In genomic region chr19:51417107-51417806, GRCh38 we compare ENCODE assay signal across 1 cellular context.
TF ChIP-seq lines count a peak whose summit lies in the region.

TSS of gene SIGLEC10 (minus strand) at chr19:51417642. CDS start at chr19:51417581, 61 bp downstream.

TF ChIP-seq in GM12878, 131 proteins besides CTCF, POLR2A, EP300 and RAD21 (continued from another document and continues in another):
- TF ChIP-seq ZNF24 (IDR thresholded peaks at IDR 0.05) = no peak
- TF ChIP-seq BCL11A (IDR thresholded peaks at IDR 0.05; ENCODE audit: low read depth, low read length) = 0 out of 2 replicates have a peak, but pooled peaks have one; percentile 36
- no peak for TF ChIP-seq YBX1 (IDR thresholded peaks at IDR 0.05)
- no peak for TF ChIP-seq HDAC2 (IDR thresholded peaks at IDR 0.05)
- TF ChIP-seq RB1 (IDR thresholded peaks at IDR 0.05; ENCODE audit: borderline replicate concordance) = no peak
- TF ChIP-seq ELK1 (IDR thresholded peaks at IDR 0.05; ENCODE audit: low read depth, low read length) = no peak
- TF ChIP-seq RUNX3 (IDR thresholded peaks at IDR 0.05; ENCODE audit: low read length) = peak; percentile 88
- no peak for TF ChIP-seq NBN (IDR thresholded peaks at IDR 0.05)
- no peak for TF ChIP-seq ZNF622 (IDR thresholded peaks at IDR 0.05)
- no peak for TF ChIP-seq MEF2B (IDR thresholded peaks at IDR 0.05; ENCODE audit: partially characterized antibody, poor library complexity, severe bottlenecking)
- no peak for TF ChIP-seq RELB (IDR thresholded peaks at IDR 0.05; ENCODE audit: low read depth)
- TF ChIP-seq ETV6 (conservative IDR thresholded peaks at IDR 0.05 in 1 of 2, IDR thresholded peaks at IDR 0.05 in 1 of 2; ENCODE audit: borderline replicate concordance in 1 of 2, low read depth in 1 of 2) = 0 out of 4 replicates have a peak, but pooled peaks of 1 of the 2 experiments have one; percentile 37
- no peak for TF ChIP-seq JUND (IDR thresholded peaks at IDR 0.05; ENCODE audit: low read depth, low read length)
- TF ChIP-seq BACH1 (IDR thresholded peaks at IDR 0.05; ENCODE audit: borderline replicate concordance) = no peak
- TF ChIP-seq ZBTB40 (IDR thresholded peaks at IDR 0.05; ENCODE audit: borderline replicate concordance) = no peak
- TF ChIP-seq ZNF274 (IDR thresholded peaks at IDR 0.05; ENCODE audit: insufficient read depth, insufficient read length) = no peak
- peak; percentile 65 for TF ChIP-seq IKZF1 (conservative IDR thresholded peaks at IDR 0.05)
- TF ChIP-seq RAD51 (IDR thresholded peaks at IDR 0.05) = no peak
- TF ChIP-seq TCF3 (IDR thresholded peaks at IDR 0.05; ENCODE audit: borderline replicate concordance, insufficient read depth, low read depth, low read length) = no peak
- no peak for TF ChIP-seq MYC (IDR thresholded peaks at IDR 0.05; ENCODE audit: insufficient read depth, insufficient read length, insufficient replicate concordance, low read length, severe bottlenecking)
- TF ChIP-seq USF2 (IDR thresholded peaks at IDR 0.05; ENCODE audit: borderline replicate concordance, low read depth, low read length) = no peak
- no peak for TF ChIP-seq SMAD1 (IDR thresholded peaks at IDR 0.05; ENCODE audit: low read depth, partially characterized antibody)
- 0 out of 2 replicates have a peak, but pooled peaks have one; percentile 26 for TF ChIP-seq CREB1 (IDR thresholded peaks at IDR 0.05; ENCODE audit: low read depth)
- peak; percentile 74; the same call in 1 of the 2 replicates for TF ChIP-seq SMARCA5 (IDR thresholded peaks at IDR 0.05)
- no peak for TF ChIP-seq SMAD5 (IDR thresholded peaks at IDR 0.05; ENCODE audit: low read depth)
- TF ChIP-seq E4F1 (IDR thresholded peaks at IDR 0.05; ENCODE audit: borderline replicate concordance, partially characterized antibody) = no peak
- TF ChIP-seq ZNF592 (IDR thresholded peaks at IDR 0.05) = no peak
- TF ChIP-seq PKNOX1 (IDR thresholded peaks at IDR 0.05) = no peak
- TF ChIP-seq USF1 (IDR thresholded peaks at IDR 0.05; ENCODE audit: borderline replicate concordance, extremely low read length, insufficient read depth, low read depth, low read length) = no peak
- TF ChIP-seq ZBTB4 (CRISPR knock-in tag; IDR thresholded peaks at IDR 0.05) = no peak
- no peak for TF ChIP-seq ATF7 (IDR thresholded peaks at IDR 0.05; ENCODE audit: low read depth)
- peak; percentile 59 to 61; a peak in 3 of 4 replicates for TF ChIP-seq IKZF2 (IDR thresholded peaks at IDR 0.05)
- peak; percentile 86 for TF ChIP-seq EED (IDR thresholded peaks at IDR 0.05; ENCODE audit: low read depth)
- no peak for TF ChIP-seq POLR2AphosphoS2 (IDR thresholded peaks at IDR 0.05; ENCODE audit: low read depth, low read length)
- no peak for TF ChIP-seq ZNF217 (IDR thresholded peaks at IDR 0.05)
- peak; percentile 48 for TF ChIP-seq MTA2 (IDR thresholded peaks at IDR 0.05; ENCODE audit: low read depth)
- TF ChIP-seq FOS (IDR thresholded peaks at IDR 0.05; ENCODE audit: borderline replicate concordance, extremely low read depth, insufficient read length) = no peak
- TF ChIP-seq ZNF207 (IDR thresholded peaks at IDR 0.05; ENCODE audit: borderline replicate concordance) = no peak
- TF ChIP-seq CEBPB (IDR thresholded peaks at IDR 0.05; ENCODE audit: borderline replicate concordance in 1 of 2, low read depth in 2 of 2, low read length in 2 of 2) = no peak
- no peak for TF ChIP-seq TCF7 (IDR thresholded peaks at IDR 0.05; ENCODE audit: borderline replicate concordance)
- no peak for TF ChIP-seq CBX3 (IDR thresholded peaks at IDR 0.05; ENCODE audit: borderline replicate concordance, low read depth)
- TF ChIP-seq HDAC6 (IDR thresholded peaks at IDR 0.05; ENCODE audit: unreplicated experiment) = no peak
- TF ChIP-seq HDGF (IDR thresholded peaks at IDR 0.05) = no peak; the same call in 1 of the 2 replicates
- TF ChIP-seq MTA3 (IDR thresholded peaks at IDR 0.05; ENCODE audit: borderline replicate concordance, low read length) = peak; percentile 69; the same call in 1 of the 2 replicates
- TF ChIP-seq KLF5 (IDR thresholded peaks at IDR 0.05; ENCODE audit: partially characterized antibody) = no peak
